13 cellular contexts compared by ENCODE assay signal in genomic region chr12:24360461-24360860, GRCh38.
A peak's percentile ranks its signal among the peaks of the same experiment; 100 is the strongest.
DNase-seq lines count a peak whose midpoint lies in the region; ATAC-seq and TF ChIP-seq lines count a peak whose summit lies in the region.
"Had no signal": no experiment of that assay in that cellular context is flagged by ENCODE, and none has a peak within 500 bp of the region (broad histone marks: within the 10 kb centered on the region; RNA-seq: fewer than 3 reads in every experiment).

No MANE protein-coding gene starts in this region.

- intact Hi-C loops in A673 (cut with micrococcal nuclease; ENCODE audit: unreplicated experiment), result loop anchor here (5.0 kb wide), 1 partner anchor 417 kb away; no protein-coding TSS in a partner anchor
- intact Hi-C loops in ovary (cut with DNase I), result loop anchor here in 1 of 4 donors (5.0 kb wide), 1 partner anchor 313 kb away; no protein-coding TSS in a partner anchor

- peaks cover 34 to 44% (median 40%) of the 10 kb centered on the region in 3 donors for H3K4me1 Mint-ChIP-seq in IgD-negative memory B cell

- H3K27ac ChIP-seq in A673 (ENCODE audit: low read depth, low read length, poor library complexity, severe bottlenecking), result peak overlapping the region; percentile 22
- H3K27ac ChIP-seq in SK-N-SH (ENCODE audit: low read depth in 2 of 2, low read length in 1 of 2), result no peak overlapping the region
- H3K27ac ChIP-seq in ovary, result no peak overlapping the region
- H3K27ac ChIP-seq: SJCRH30 had no signal

- H3K9me3 Mint-ChIP-seq in IgD-negative memory B cell, result no peaks in the 10 kb centered on the region

- DNase-seq in A673 (ENCODE audit: low spot score) (no peak), COLO829 (ENCODE audit: low spot score) (no peak), SK-N-SH (no peak), ovary (no peak), NCI-H146 (lab: John Stamatoyannopoulos, UW) (no peak)
- DNase-seq: 8988T; activated CD8-positive, alpha-beta memory T cell treated with anti-CD3 and anti-CD28 coated beads, Interleukin-2, amount 50 U/mL, for 4 hours; dermis blood vessel endothelial cell; SJCRH30 had no signal

- H3K27me3 ChIP-seq in A673 (replicated peaks; ENCODE audit: insufficient read depth, low read depth, low read length, poor library complexity) (no peaks in the 10 kb centered on the region), SK-N-SH (ENCODE audit: insufficient read depth) (no peaks in the 10 kb centered on the region), ovary (no peaks in the 10 kb centered on the region)
- H3K27me3 ChIP-seq: SJCRH30, tibial nerve had no signal

- no peaks in the 10 kb centered on the region for H3F3A ChIP-seq in SK-N-SH (replicated peaks; ENCODE audit: insufficient read depth)

- POLR2A ChIA-PET in A673 (lab: Charles Lee; ENCODE audit: low non-redundant PET) (interaction anchor here (1.0 kb wide), 1 partner anchor 1497 kb away, joined by 3 read pairs; no protein-coding TSS in a partner anchor), SK-N-SH (lab: Yijun Ruan, JAX) (no interaction called here)

- ATAC-seq in GM19455 (IDR thresholded peaks at IDR 0.05; ENCODE audit: unreplicated experiment) (peak; percentile 52), HG02938 (IDR thresholded peaks at IDR 0.05; ENCODE audit: unreplicated experiment) (peak; percentile 47)

- TF ChIP-seq RAD21 in SK-N-SH (IDR thresholded peaks at IDR 0.05; ENCODE audit: low read length), result no peak

- peak overlapping the region; percentile 41 to 89 (median 80) for H3K4me3 Mint-ChIP-seq in IgD-negative memory B cell

- no peaks in the 10 kb centered on the region for H3K79me2 ChIP-seq in SK-N-SH (ENCODE audit: insufficient read depth)

- TF ChIP-seq EP300 in SK-N-SH (IDR thresholded peaks at IDR 0.05; ENCODE audit: borderline replicate concordance in 1 of 2, low read depth in 1 of 2, low read length in 1 of 2) (no peak), ovary (IDR thresholded peaks at IDR 0.05) (no peak)

- H3K4me3 ChIP-seq in A673 (ENCODE audit: low read depth, low read length, poor library complexity, severe bottlenecking) (no peak overlapping the region), SK-N-SH (ENCODE audit: low read depth in 2 of 2, low read length in 1 of 2) (no peak overlapping the region), ovary (no peak overlapping the region)
- H3K4me3 ChIP-seq: SJCRH30, tibial nerve had no signal

- H3K36me3 ChIP-seq in A673 (ENCODE audit: insufficient read depth, low read length, poor library complexity, severe bottlenecking) (no peaks in the 10 kb centered on the region), SK-N-SH (replicated peaks in 1 of 2; ENCODE audit: control insufficient read depth in 1 of 2, insufficient read depth in 2 of 2, low read length in 1 of 2) (no peaks in the 10 kb centered on the region), ovary (no peaks in the 10 kb centered on the region)
- H3K36me3 ChIP-seq: SJCRH30, tibial nerve had no signal

- 47% methylated on average over 4 of the region's 4 CpGs for WGBS in SK-N-SH (ENCODE audit: low lambda C conversion rate)
- 85 to 92% (median 85%) methylated on average over 4 of the region's 4 CpGs for WGBS in ovary, 3 donors

- BruUV-seq in A673 (replicated peaks; lab: Mats Ljungman, UMichigan), result no TSS peak

- no peak for TF ChIP-seq POLR2A in ovary (IDR thresholded peaks at IDR 0.05)

- peak overlapping the region; percentile 58 to 90 (median 80) for H3K27ac Mint-ChIP-seq in IgD-negative memory B cell

- CTCF ChIA-PET in A673 (lab: Charles Lee), result no interaction called here
- CTCF ChIA-PET in SK-N-SH (lab: Yijun Ruan, JAX), result interaction anchor here (1.3 kb wide), 1 partner anchor 169 kb away, joined by 3 read pairs; no protein-coding TSS in a partner anchor

- H3K36me3 Mint-ChIP-seq in IgD-negative memory B cell, result peaks cover 1% of the 10 kb centered on the region

- H3K4me1 ChIP-seq in A673 (ENCODE audit: insufficient read depth, low read length, poor library complexity, severe bottlenecking) (peaks cover 50% of the 10 kb centered on the region), SK-N-SH (ENCODE audit: control insufficient read depth in 1 of 2, insufficient read depth in 2 of 2, low read depth in 1 of 2, low read length in 1 of 2) (peaks cover 0 to 2% of the 10 kb centered on the region in 2 experiments; a peak in 2 of 4 replicates), ovary (ENCODE audit: insufficient read depth) (peaks cover 1% of the 10 kb centered on the region)
- H3K4me1 ChIP-seq: SJCRH30 had no signal

- no peak for TF ChIP-seq CTCF in A673 (conservative IDR thresholded peaks at IDR 0.05; ENCODE audit: low read depth, low read length)
- no peak for TF ChIP-seq CTCF in SK-N-SH (IDR thresholded peaks at IDR 0.05)
- TF ChIP-seq CTCF in ovary (IDR thresholded peaks at IDR 0.05), result no peak

- H3K4me2 ChIP-seq in SK-N-SH, result no peak overlapping the region

- no peak overlapping the region for H2AFZ ChIP-seq in SK-N-SH (ENCODE audit: low read depth)

- H3K9me3 ChIP-seq in A673 (ENCODE audit: low read depth, low read length, poor library complexity, severe bottlenecking), result no peaks in the 10 kb centered on the region
- H3K9me3 ChIP-seq in SK-N-SH, result no peaks in the 10 kb centered on the region
- H3K9me3 ChIP-seq in ovary, result no peaks in the 10 kb centered on the region
- H3K9me3 ChIP-seq: SJCRH30, tibial nerve had no signal

- H3K27me3 Mint-ChIP-seq in IgD-negative memory B cell, result peaks cover 5% of the 10 kb centered on the region

- no peak overlapping the region for H3K9ac ChIP-seq in SK-N-SH

- no peaks in the 10 kb centered on the region for H3K9me2 ChIP-seq in SK-N-SH

- H4K20me1 ChIP-seq in SK-N-SH (ENCODE audit: insufficient read depth), result no peaks in the 10 kb centered on the region

TF ChIP-seq in SK-N-SH, 30 proteins besides CTCF, POLR2A, EP300 and RAD21:
- TF ChIP-seq ZBTB33 (IDR thresholded peaks at IDR 0.05; ENCODE audit: borderline replicate concordance, low read depth) (no peak), FOXJ3 (CRISPR knock-in tag; IDR thresholded peaks at IDR 0.05) (no peak), EZH2phosphoT487 (IDR thresholded peaks at IDR 0.05; ENCODE audit: borderline replicate concordance, low read depth) (no peak), JUND (IDR thresholded peaks at IDR 0.05) (no peak)
TF ChIP-seq in SK-N-SH: peak in this region for 0.
